Comparison of ENCODE assay signal across 9 cellular contexts in the genomic region with DNA sequence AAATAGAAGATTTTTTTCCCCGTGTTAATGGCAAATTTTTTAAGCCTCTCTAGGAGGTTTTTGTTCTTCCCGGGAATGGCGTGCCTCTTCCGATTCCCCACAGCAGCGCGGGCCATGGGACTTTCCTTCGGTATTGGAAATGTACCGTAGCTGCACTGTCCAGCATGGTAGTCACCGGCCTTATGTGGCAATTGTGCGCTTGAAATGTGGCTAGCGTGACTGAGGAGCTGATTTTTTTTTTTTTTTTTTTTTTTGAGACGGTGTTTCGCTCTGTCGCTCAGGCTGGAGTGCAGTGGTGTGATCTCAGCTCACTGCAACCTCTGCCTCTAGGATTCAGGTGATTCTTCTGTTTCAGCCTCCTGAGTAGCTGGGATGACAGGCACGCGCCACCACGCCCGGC. TPM values are rescaled to one million over a fixed set of nuclear protein-coding genes. Genes with fewer than 3 reads are reported as not detected.
DNase-seq lines count a peak whose midpoint lies in the region; ATAC-seq and TF ChIP-seq lines count a peak whose summit lies in the region.
"Had no signal": no experiment of that assay in that cellular context is flagged by ENCODE, and none has a peak within 500 bp of the region (broad histone marks: within the 10 kb centered on the region; RNA-seq: fewer than 3 reads in every experiment).

No MANE protein-coding gene starts in this region.

- WGBS in right cardiac atrium: 95% methylated on average over 18 of the region's 18 CpGs

- CTCF ChIA-PET in Panc1 (lab: Charles Lee): interaction anchor here (0.6 to 3.2 kb wide), 5 partner anchors 144 to 213 kb away, joined by 3 to 40 read pairs (median 6); a partner anchor contains a TSS

- H3K9me3 ChIP-seq in right cardiac atrium (ENCODE audit: control insufficient read depth, low read length) (no peaks in the 10 kb centered on the region), Panc1 (ENCODE audit: control insufficient read depth, insufficient read depth, low read depth, low read length) (no peaks in the 10 kb centered on the region), thoracic aorta (no peaks in the 10 kb centered on the region)

- peak overlapping the region in 2 of 5 donors; percentile 96 to 97 for H3K4me3 Mint-ChIP-seq in immature natural killer cell

- DNase-seq in right cardiac atrium: peak in 2 of 3 donors; percentile 28 to 53
- no peak for DNase-seq in left cardiac atrium
- DNase-seq in Panc1 (ENCODE audit: low read depth, low spot score): no peak
- DNase-seq in immature natural killer cell: no peak
- no peak for DNase-seq in thoracic aorta (ENCODE audit: low spot score)
- DNase-seq in SHP77 treated with DMSO at 0.1 percent for 48 hours (lab: John Stamatoyannopoulos, UW): no peak
- no peak for DNase-seq in NCI-H1694 (lab: John Stamatoyannopoulos, UW)
- DNase-seq in HuH-7 (ENCODE audit: low spot score): no peak

- peaks cover 33 to 44% of the 10 kb centered on the region in 2 donors for H3K4me1 Mint-ChIP-seq in immature natural killer cell

- H3K4me3 ChIP-seq in right cardiac atrium (ENCODE audit: low read length): no peak overlapping the region
- H3K4me3 ChIP-seq in Panc1 (ENCODE audit: low read depth in 2 of 2, low read length in 2 of 2): no peak overlapping the region
- H3K4me3 ChIP-seq in thoracic aorta: peak overlapping the region; percentile 93

- peaks cover 0 to 8% (median 7%) of the 10 kb centered on the region in 3 donors for H3K36me3 Mint-ChIP-seq in immature natural killer cell

- peak overlapping the region in 4 of 6 donors; percentile 24 to 98 (median 94) for H3K27ac Mint-ChIP-seq in immature natural killer cell

- H3K27me3 ChIP-seq in right cardiac atrium (ENCODE audit: control insufficient read depth, insufficient read depth) (no peaks in the 10 kb centered on the region), Panc1 (ENCODE audit: control insufficient read depth, insufficient read depth, low read length) (no peaks in the 10 kb centered on the region), thoracic aorta (replicated peaks; ENCODE audit: insufficient read depth) (no peaks in the 10 kb centered on the region)
- H3K27me3 ChIP-seq: BLaER1 treated with 17β-estradiol and CSF1 and Interleukin-3, amounts not matched to agents 10 nM and 100 nM had no signal

- in situ Hi-C loops in Panc1 (cut with HindIII; ENCODE audit: low pct_unique_long_range_greater_than_20kb, low sequenced_read_pairs): no loop called here

- no peaks in the 10 kb centered on the region for H3K9me3 Mint-ChIP-seq in immature natural killer cell

- no TSS peak for BruUV-seq in Panc1 (replicated peaks; lab: Mats Ljungman, UMichigan)

- H3K27ac ChIP-seq in right cardiac atrium (ENCODE audit: low read length): no peak overlapping the region
- H3K27ac ChIP-seq in Panc1 (ENCODE audit: low read length): peak overlapping the region; percentile 21; the same call in 1 of the 2 replicates
- H3K27ac ChIP-seq in thoracic aorta: no peak overlapping the region
- H3K27ac ChIP-seq: BLaER1 treated with 17β-estradiol and CSF1 and Interleukin-3, amounts not matched to agents 10 nM and 100 nM had no signal

- H3K36me3 ChIP-seq in Panc1 (ENCODE audit: control insufficient read depth, insufficient read depth, low read length) (no peaks in the 10 kb centered on the region; the same call in 1 of the 2 replicates), thoracic aorta (no peaks in the 10 kb centered on the region)

- H3K4me1 ChIP-seq in right cardiac atrium (ENCODE audit: control insufficient read depth, insufficient read depth, low read length): no peaks in the 10 kb centered on the region
- H3K4me1 ChIP-seq in Panc1 (ENCODE audit: control insufficient read depth, insufficient read depth, low read length): 0 out of 2 replicates have a peak, but pooled peaks cover 6% of the 10 kb centered on the region
- peaks cover 7 to 24% of the 10 kb centered on the region in 2 donors for H3K4me1 ChIP-seq in thoracic aorta (ENCODE audit: control insufficient read depth in 1 of 2, low read depth in 2 of 2)

- intact Hi-C loops in right cardiac atrium (cut with DNase I) (loop anchor here in 3 of 4 donors (10.0 kb wide), 2 partner anchors 150 to 170 kb away; no protein-coding TSS in a partner anchor), left cardiac atrium (cut with DNase I) (loop anchor here (1.0 to 10.0 kb wide), 3 partner anchors 148 to 171 kb away; no protein-coding TSS in a partner anchor), Panc1 (cut with micrococcal nuclease; ENCODE audit: unreplicated experiment) (loop anchor here (1.0 kb wide), 1 partner anchor 148 kb away; no protein-coding TSS in a partner anchor)

- POLR2A ChIA-PET in Panc1 (lab: Charles Lee): no interaction called here

- peaks cover 9 to 13% (median 11%) of the 10 kb centered on the region in 3 donors for H3K27me3 Mint-ChIP-seq in immature natural killer cell (ENCODE audit: low read depth in 3 of 3)

- no peak for ATAC-seq in right cardiac atrium
- no peak for ATAC-seq in left cardiac atrium
- ATAC-seq in Panc1: no peak
- no peak for ATAC-seq in thoracic aorta (ENCODE audit: insufficient number of reproducible peaks, low FRiP score, low read depth)

- TF ChIP-seq CTCF in Panc1 (IDR thresholded peaks at IDR 0.05): no peak
- no peak for TF ChIP-seq CTCF in thoracic aorta (IDR thresholded peaks at IDR 0.05)

RNA-seq across cellular contexts. Expression of a gene that starts 0.9 kb away (rescaled TPM):
- total RNA-seq in right cardiac atrium (10 to 100 TPM; 15.3 to 18.5 (median 16.2) TPM), left cardiac atrium (10 to 100 TPM; 13.4 to 20.2 TPM), Panc1 (2021; ENCODE audit: unreplicated experiment) (56.6 TPM), thoracic aorta (10 to 100 TPM; 10.3 to 25.3 TPM)
- polyA plus RNA-seq in right cardiac atrium (9.1 TPM), immature natural killer cell (10 to 100 TPM; 32.3 to 58.6 (median 46.6) TPM)
- polyA plus RNA-seq in Panc1 (2012; ENCODE audit: insufficient read length): 56.0 TPM

RNA-seq across cellular contexts. Expression of a gene that starts 38.2 kb away (rescaled TPM):
- total RNA-seq in right cardiac atrium (10 to 100 TPM; 16.3 to 29.8 (median 19.9) TPM), left cardiac atrium (10 to 100 TPM; 18.7 to 26.0 TPM), Panc1 (2021; ENCODE audit: unreplicated experiment) (68.0 TPM), thoracic aorta (10 to 100 TPM; 35.8 to 39.4 TPM)
- polyA plus RNA-seq in right cardiac atrium (6.9 TPM), immature natural killer cell (10 to 100 TPM; 49.6 to 55.7 (median 50.8) TPM)
- 53.5 TPM for polyA plus RNA-seq in Panc1 (2012; ENCODE audit: insufficient read length)

Comparison
In these comparisons a context has a peak if more than half of its experiments do, and no peak if none do; other contexts are left out.
1. DNase-seq: peak in right cardiac atrium (2 of 3); none in left cardiac atrium (single experiment), Panc1 (single experiment), immature natural killer cell (0 of 3), thoracic aorta (single experiment), SHP77 treated with DMSO at 0.1 percent for 48 hours (single experiment), NCI-H1694 (single experiment) and HuH-7 (single experiment).